Comparison of ENCODE assay signal across 1 cellular context in genomic region chr2:19349911-19350677, GRCh38.
TF ChIP-seq lines count a peak whose summit lies in the region.

No MANE protein-coding gene starts in this region.

TF ChIP-seq in WTC11, 78 proteins besides CTCF, POLR2A, EP300 and RAD21 (continued from another document):
- TF ChIP-seq ZNF425 (CRISPR knock-in tag; conservative IDR thresholded peaks at IDR 0.05) = no peak
- TF ChIP-seq EMX1 (CRISPR knock-in tag; IDR thresholded peaks at IDR 0.05) = no peak
- TF ChIP-seq IRF2 (CRISPR knock-in tag; IDR thresholded peaks at IDR 0.05; ENCODE audit: borderline replicate concordance, low read depth) = no peak
- TF ChIP-seq FOXK1 (CRISPR knock-in tag; IDR thresholded peaks at IDR 0.05) = no peak
- TF ChIP-seq PRDM15 (CRISPR knock-in tag; IDR thresholded peaks at IDR 0.05) = no peak
- no peak for TF ChIP-seq E2F4 (CRISPR knock-in tag; IDR thresholded peaks at IDR 0.05; ENCODE audit: borderline replicate concordance, low read depth)
- no peak for TF ChIP-seq STAT6 (CRISPR knock-in tag; conservative IDR thresholded peaks at IDR 0.05; ENCODE audit: low read depth)
- TF ChIP-seq NFE2L1 (CRISPR knock-in tag; IDR thresholded peaks at IDR 0.05) = peak; percentile 11; the same call in 1 of the 2 replicates
- TF ChIP-seq ARID4B (CRISPR knock-in tag; IDR thresholded peaks at IDR 0.05; ENCODE audit: borderline replicate concordance) = no peak
- no peak for TF ChIP-seq GRHL2 (CRISPR knock-in tag; IDR thresholded peaks at IDR 0.05; ENCODE audit: insufficient replicate concordance, severe bottlenecking)
- no peak for TF ChIP-seq ZBTB43 (CRISPR knock-in tag; IDR thresholded peaks at IDR 0.05)
- no peak for TF ChIP-seq NFATC4 (CRISPR knock-in tag; IDR thresholded peaks at IDR 0.05)
- no peak for TF ChIP-seq ZNF263 (CRISPR knock-in tag; IDR thresholded peaks at IDR 0.05; ENCODE audit: low read depth)
- TF ChIP-seq NFYB (CRISPR knock-in tag; conservative IDR thresholded peaks at IDR 0.05; ENCODE audit: low read depth) = no peak
- TF ChIP-seq GABPB1 (CRISPR knock-in tag; IDR thresholded peaks at IDR 0.05) = no peak
- TF ChIP-seq NR3C1 (CRISPR knock-in tag; conservative IDR thresholded peaks at IDR 0.05; ENCODE audit: low read depth) = no peak
- TF ChIP-seq ELF4 (CRISPR knock-in tag; IDR thresholded peaks at IDR 0.05; ENCODE audit: low read depth) = no peak
- 0 out of 2 replicates have a peak, but pooled peaks have one; percentile 26 for TF ChIP-seq CREM (CRISPR knock-in tag; IDR thresholded peaks at IDR 0.05)
- TF ChIP-seq MAX (CRISPR knock-in tag; IDR thresholded peaks at IDR 0.05) = peak; percentile 51; the same call in 1 of the 2 replicates
- TF ChIP-seq GTF2I (CRISPR knock-in tag; conservative IDR thresholded peaks at IDR 0.05) = peak; percentile 58; the same call in 1 of the 2 replicates
- TF ChIP-seq FOXP1 (CRISPR knock-in tag; IDR thresholded peaks at IDR 0.05; ENCODE audit: borderline replicate concordance) = peak; percentile 55; the same call in 1 of the 2 replicates
- TF ChIP-seq ZNF416 (CRISPR knock-in tag; IDR thresholded peaks at IDR 0.05) = no peak
